10 cellular contexts compared by ENCODE assay signal in genomic region chr2:216690451-216691209, GRCh38. TPM values are rescaled to one million over a fixed set of nuclear protein-coding genes. Genes with fewer than 3 reads are reported as not detected.
DNase-seq lines count a peak whose midpoint lies in the region; TF ChIP-seq lines count a peak whose summit lies in the region.
"Had no signal": no experiment of that assay in that cellular context is flagged by ENCODE, and none has a peak within 500 bp of the region (broad histone marks: within the 10 kb centered on the region; RNA-seq: fewer than 3 reads in every experiment).

No MANE protein-coding gene starts in this region.

- TF ChIP-seq EP300 in ovary (IDR thresholded peaks at IDR 0.05) = no peak

- H3K36me3 ChIP-seq in Peyer's patch = no peaks in the 10 kb centered on the region
- H3K36me3 ChIP-seq in ovary = no peaks in the 10 kb centered on the region

- TF ChIP-seq POLR2A in Peyer's patch (IDR thresholded peaks at IDR 0.05) (no peak), ovary (IDR thresholded peaks at IDR 0.05) (no peak)

- peak; percentile 82 for DNase-seq in AG20443 (ENCODE audit: low spot score)
- DNase-seq in Peyer's patch = no peak
- peak; percentile 88 for DNase-seq in fibroblast of peridontal ligament (ENCODE audit: extremely low read depth)
- DNase-seq in ovary = peak in 4 of 5 donors; percentile 47 to 71 (median 50)
- no peak for DNase-seq in HCEC 1CT
- no peak for DNase-seq in NCI-H748 treated with DMSO at 0.1 percent for 48 hours (lab: John Stamatoyannopoulos, UW)
- no peak for DNase-seq in T-helper 9 cell
- no peak for DNase-seq in foreskin melanocyte
- DNase-seq: activated B cell treated with CpG ODN at 0.5 μM for 24 hours, GF-D8 had no signal

- TF ChIP-seq CTCF in Peyer's patch (IDR thresholded peaks at IDR 0.05) (no peak), ovary (IDR thresholded peaks at IDR 0.05) (no peak)

- H3K4me1 ChIP-seq in Peyer's patch (peaks cover 0 to 46% (median 5%) of the 10 kb centered on the region in 4 donors), ovary (ENCODE audit: insufficient read depth) (peaks cover 19% of the 10 kb centered on the region)

- intact Hi-C loops in ovary (cut with DNase I) = loop anchor here in 3 of 4 donors (5.0 to 10.0 kb wide), 5 partner anchors 494 to 822 kb away; no protein-coding TSS in a partner anchor

- H3K9me3 ChIP-seq in Peyer's patch (no peaks in the 10 kb centered on the region), ovary (no peaks in the 10 kb centered on the region)

- H3K27ac ChIP-seq in Peyer's patch (peak overlapping the region; percentile 43 to 87 (median 59)), ovary (peak overlapping the region in 1 of 2 donors; percentile 58)

- peak overlapping the region in 3 of 4 donors; percentile 15 to 64 (median 36) for H3K4me3 ChIP-seq in Peyer's patch
- H3K4me3 ChIP-seq in ovary = peak overlapping the region; percentile 80

- H3K27me3 ChIP-seq in Peyer's patch = peaks cover 0 to 24% of the 10 kb centered on the region in 2 donors
- H3K27me3 ChIP-seq in ovary = no peaks in the 10 kb centered on the region

- WGBS in ovary, 3 donors = 10 to 13% (median 11%) methylated on average over 16 to 17 of the region's 17 CpGs

RNA-seq across cellular contexts. Expression of gene IGFBP5, which starts 4.7 kb away (rescaled TPM):
- total RNA-seq in Peyer's patch = 100 to 1,000 TPM in 1 of 4 donors, 10 to 100 TPM in 3; 41.5 to 183 (median 75.0) TPM
- total RNA-seq in ovary = 1,000 to 10,000 TPM in 6 of 7 donors, 100 to 1,000 TPM in 1; 718 to 3,214 (median 2,824) TPM
- 1,000 to 10,000 TPM in 1 of 2 donors, 100 to 1,000 TPM in 1; 929 to 1,464 TPM for polyA plus RNA-seq in ovary
- total RNA-seq: activated B cell treated with CpG ODN at 0.5 μM for 24 hours had no signal

RNA-seq across cellular contexts. Expression of gene IGFBP2, which starts 57.4 kb away (rescaled TPM):
- total RNA-seq in Peyer's patch (10 to 100 TPM; 24.8 to 51.9 (median 44.6) TPM), ovary (100 to 1,000 TPM; 112 to 333 (median 165) TPM)
- 100 to 1,000 TPM in 1 of 2 donors, 10 to 100 TPM in 1; 47.2 to 241 TPM for polyA plus RNA-seq in ovary
- total RNA-seq: activated B cell treated with CpG ODN at 0.5 μM for 24 hours had no signal

Comparison
In these comparisons a context has a peak if more than half of its experiments do, and no peak if none do; other contexts are left out.
1. DNase-seq: peak in AG20443 (single experiment), fibroblast of peridontal ligament (single experiment) and ovary (4 of 5); none in Peyer's patch (0 of 3), HCEC 1CT (single experiment), NCI-H748 treated with DMSO at 0.1 percent for 48 hours (single experiment), T-helper 9 cell (single experiment) and foreskin melanocyte (single experiment).